18 cellular contexts compared by ENCODE assay signal in the genomic region with DNA sequence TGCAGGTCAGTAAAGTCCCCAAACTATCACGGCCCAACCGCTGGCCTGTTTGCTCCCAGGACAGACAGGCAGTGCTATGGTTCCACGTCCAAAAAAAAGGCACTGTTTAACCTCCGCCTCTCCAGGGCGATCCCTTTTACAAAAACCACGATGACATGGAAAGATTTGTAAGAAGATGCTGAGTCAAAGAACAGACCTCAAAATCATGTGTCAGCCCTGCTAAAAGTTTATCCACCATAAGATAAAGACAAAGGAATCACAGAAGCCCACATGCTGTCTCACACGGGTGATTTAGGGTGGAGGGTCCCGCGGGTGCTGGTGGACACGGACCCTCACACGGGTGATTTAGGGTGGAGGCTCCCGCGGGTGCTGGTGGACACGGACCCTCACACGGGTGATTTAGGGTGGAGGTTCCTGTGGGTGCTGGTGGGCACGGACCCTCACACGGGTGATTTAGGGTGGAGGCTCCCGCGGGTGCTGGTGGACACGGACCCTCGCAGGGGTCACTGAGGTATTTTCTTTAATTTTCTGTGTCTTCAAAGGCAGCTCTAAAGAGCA.
DNase-seq lines count a peak whose midpoint lies in the region; ATAC-seq, FAIRE-seq and TF ChIP-seq lines count a peak whose summit lies in the region.
"Had no signal": no experiment of that assay in that cellular context is flagged by ENCODE, and none has a peak within 500 bp of the region (broad histone marks: within the 10 kb centered on the region; RNA-seq: fewer than 3 reads in every experiment).

No MANE protein-coding gene starts in this region.

- WGBS in mesenchymal stem cell: 93% methylated on average over 15 of the region's 21 CpGs

- H3K18ac ChIP-seq in mesenchymal stem cell (ENCODE audit: low read depth in 1 of 2, low read length in 2 of 2): no peak overlapping the region

- H3K4me1 Mint-ChIP-seq in GM23338 (peaks cover 5% of the 10 kb centered on the region; the same call in 2 of the 3 replicates), astrocyte (ENCODE audit: low read depth, unreplicated experiment) (no peaks in the 10 kb centered on the region)

- no peaks in the 10 kb centered on the region for H3K79me1 ChIP-seq in mesenchymal stem cell (replicated peaks; ENCODE audit: low read length, poor library complexity, severe bottlenecking)

- H3K9ac ChIP-seq in astrocyte (ENCODE audit: low read length) (peak overlapping the region; percentile 67), mesenchymal stem cell (ENCODE audit: low read length) (peak overlapping the region; percentile 85)

- H3K9me2 ChIP-seq in GM23338 (ENCODE audit: insufficient read depth): no peaks in the 10 kb centered on the region

- H3F3A ChIP-seq in GM23338 (replicated peaks; ENCODE audit: low read depth): no peaks in the 10 kb centered on the region

- peak; percentile 60 for DNase-seq in AG08396 (ENCODE audit: low spot score)
- no peak for DNase-seq in GM23338 (ENCODE audit: low spot score)
- DNase-seq in astrocyte (ENCODE audit: low read depth): peak; percentile 14
- peak; percentile 13 for DNase-seq in mesenchymal stem cell
- DNase-seq in activated naive CD4-positive, alpha-beta T cell (lab: John Stamatoyannopoulos, UW): no peak
- DNase-seq: activated CD4-positive, alpha-beta T cell treated with anti-CD3 and anti-CD28 coated beads, Interleukin-2, amount 10 ng/mL, durations not matched to agents 24 days and 14 days; DMS53; effector CD8-positive, alpha-beta T cell; NCI-H2029; NCI-H526 had no signal

- peaks cover 14% of the 10 kb centered on the region for H3K27me3 Mint-ChIP-seq in GM23338 (ENCODE audit: insufficient read depth, low read depth, poor library complexity)
- H3K27me3 Mint-ChIP-seq in astrocyte (ENCODE audit: low read depth, unreplicated experiment): peaks cover 2% of the 10 kb centered on the region
- H3K27me3 Mint-ChIP-seq: activated CD4-positive, alpha-beta T cell treated with anti-CD3 and anti-CD28 coated beads, Interleukin-2, amount 10 ng/mL, durations not matched to agents 24 days and 14 days; brain; memory B cell had no signal

- H4K20me1 ChIP-seq in GM23338 (replicated peaks; ENCODE audit: insufficient read depth): no peaks in the 10 kb centered on the region
- H4K20me1 ChIP-seq in astrocyte (ENCODE audit: insufficient read depth, low read length): no peaks in the 10 kb centered on the region

- H3K9me3 Mint-ChIP-seq in GM23338 (peaks cover 22% of the 10 kb centered on the region), astrocyte (ENCODE audit: unreplicated experiment) (no peaks in the 10 kb centered on the region)
- H3K9me3 Mint-ChIP-seq: activated CD4-positive, alpha-beta T cell treated with anti-CD3 and anti-CD28 coated beads, Interleukin-2, amount 10 ng/mL, durations not matched to agents 24 days and 14 days; brain had no signal

- H3K14ac ChIP-seq in mesenchymal stem cell (ENCODE audit: low read length in 2 of 2): no peak overlapping the region

- H3K4me3 ChIP-seq in GM23338 (peak overlapping the region; percentile 48), astrocyte (ENCODE audit: insufficient read depth, low read depth, low read length) (no peak overlapping the region), mesenchymal stem cell (ENCODE audit: insufficient read depth in 1 of 2, low read depth in 1 of 2, low read length in 2 of 2) (no peak overlapping the region)

- no peak overlapping the region for H3K4ac ChIP-seq in mesenchymal stem cell (ENCODE audit: low read depth in 1 of 2, low read length in 2 of 2)

- H2AFZ ChIP-seq in GM23338 (no peak overlapping the region), astrocyte (ENCODE audit: low read depth, low read length) (no peak overlapping the region), mesenchymal stem cell (ENCODE audit: low read depth, low read length) (no peak overlapping the region)

- H3K23ac ChIP-seq in mesenchymal stem cell (ENCODE audit: low read length in 2 of 2): no peak overlapping the region

- H3K36me3 Mint-ChIP-seq in GM23338 (ENCODE audit: low read depth) (peaks cover 32% of the 10 kb centered on the region), astrocyte (ENCODE audit: low read depth, unreplicated experiment) (peaks cover 2% of the 10 kb centered on the region)

- H3K27ac ChIP-seq in GM23338 (ENCODE audit: low read depth) (no peak overlapping the region), astrocyte (ENCODE audit: low read depth, low read length) (no peak overlapping the region), mesenchymal stem cell (ENCODE audit: low read length, poor library complexity, severe bottlenecking) (no peak overlapping the region)
- H3K27ac ChIP-seq: foreskin keratinocyte had no signal

- H3K36me3 ChIP-seq in GM23338 (ENCODE audit: insufficient read depth) (no peaks in the 10 kb centered on the region), astrocyte (ENCODE audit: insufficient read depth, low read length) (peaks cover 3% of the 10 kb centered on the region), mesenchymal stem cell (ENCODE audit: control insufficient read depth in 1 of 2, insufficient read depth in 2 of 2, low read depth in 1 of 2, low read length in 2 of 2) (peaks cover 6 to 8% of the 10 kb centered on the region in 2 experiments)

- H2AK5ac ChIP-seq in mesenchymal stem cell (ENCODE audit: low read length, severe bottlenecking): no peak overlapping the region

- H2BK120ac ChIP-seq in mesenchymal stem cell (ENCODE audit: low read depth, low read length): no peak overlapping the region

- TF ChIP-seq CTCF in GM23338 (conservative IDR thresholded peaks at IDR 0.05; ENCODE audit: low read depth in 2 of 2) (no peak), astrocyte (IDR thresholded peaks at IDR 0.05; ENCODE audit: insufficient read depth, low read depth, low read length) (no peak)

- no peak overlapping the region for H2BK15ac ChIP-seq in mesenchymal stem cell (ENCODE audit: low read depth, poor library complexity, severe bottlenecking)

- no peak for FAIRE-seq in astrocyte (lab: Jason Lieb, UNC)

- H3K79me2 ChIP-seq in GM23338 (replicated peaks; ENCODE audit: insufficient read depth) (no peaks in the 10 kb centered on the region), astrocyte (ENCODE audit: insufficient read depth, low read length) (no peaks in the 10 kb centered on the region)

- H4K8ac ChIP-seq in mesenchymal stem cell (ENCODE audit: low read length): no peak overlapping the region

- H3K9me3 ChIP-seq in astrocyte (ENCODE audit: insufficient read depth, low read depth, low read length) (no peaks in the 10 kb centered on the region), mesenchymal stem cell (ENCODE audit: control insufficient read depth, low read length) (no peaks in the 10 kb centered on the region)

- H3K27ac Mint-ChIP-seq in GM23338: no peak overlapping the region
- no peak overlapping the region for H3K27ac Mint-ChIP-seq in astrocyte (ENCODE audit: unreplicated experiment)
- H3K27ac Mint-ChIP-seq: activated CD4-positive, alpha-beta T cell treated with anti-CD3 and anti-CD28 coated beads, Interleukin-2, amount 10 ng/mL, durations not matched to agents 24 days and 14 days; B cell; memory B cell had no signal

- no peak overlapping the region for H4K91ac ChIP-seq in mesenchymal stem cell (ENCODE audit: low read length)

- H2BK12ac ChIP-seq in mesenchymal stem cell (ENCODE audit: low read length in 2 of 2): no peak overlapping the region

- H3K27me3 ChIP-seq in GM23338 (ENCODE audit: insufficient read depth) (no peaks in the 10 kb centered on the region), astrocyte (ENCODE audit: insufficient read depth, low read length) (no peaks in the 10 kb centered on the region), mesenchymal stem cell (ENCODE audit: control insufficient read depth in 1 of 2, insufficient read depth in 1 of 2, low read length in 2 of 2) (no peaks in the 10 kb centered on the region)
- H3K27me3 ChIP-seq: foreskin keratinocyte had no signal

- H3K4me3 Mint-ChIP-seq in GM23338 (no peak overlapping the region), astrocyte (ENCODE audit: unreplicated experiment) (no peak overlapping the region)
- H3K4me3 Mint-ChIP-seq: B cell, memory B cell had no signal

- H2BK5ac ChIP-seq in mesenchymal stem cell (ENCODE audit: low read depth, low read length, poor library complexity, severe bottlenecking): no peak overlapping the region

- peaks cover 8% of the 10 kb centered on the region; the same call in 1 of the 2 replicates for H3K4me1 ChIP-seq in GM23338 (ENCODE audit: insufficient read depth)
- peaks cover 10% of the 10 kb centered on the region for H3K4me1 ChIP-seq in astrocyte (ENCODE audit: insufficient read depth, low read length)
- peaks cover 9% of the 10 kb centered on the region for H3K4me1 ChIP-seq in mesenchymal stem cell (ENCODE audit: control insufficient read depth, insufficient read depth, low read depth, low read length)
- H3K4me1 ChIP-seq: foreskin keratinocyte had no signal

- ATAC-seq in GM23338 (no peak), HG02588 (IDR thresholded peaks at IDR 0.05; ENCODE audit: unreplicated experiment) (no peak), GM21528 (IDR thresholded peaks at IDR 0.05; ENCODE audit: low FRiP score, unreplicated experiment) (no peak), GM21515 (IDR thresholded peaks at IDR 0.05; ENCODE audit: unreplicated experiment) (no peak)
- ATAC-seq: HCT116 had no signal

- H3K4me2 ChIP-seq in GM23338: peak overlapping the region; percentile 69
- no peak overlapping the region for H3K4me2 ChIP-seq in astrocyte (ENCODE audit: low read length)
- no peak overlapping the region for H3K4me2 ChIP-seq in mesenchymal stem cell (ENCODE audit: low read length, poor library complexity, severe bottlenecking)

Comparison
In these comparisons a context has a peak if more than half of its experiments do, and no peak if none do; other contexts are left out.
1. DNase-seq: peak in AG08396 (single experiment), astrocyte (single experiment) and mesenchymal stem cell (single experiment); none in GM23338 (single experiment) and activated naive CD4-positive, alpha-beta T cell (0 of 4).